ENCODE assay signal across 8 cellular contexts in genomic region chr15:33086500-33087141, GRCh38.
DNase-seq lines count a peak whose midpoint lies in the region; ATAC-seq and TF ChIP-seq lines count a peak whose summit lies in the region.

No MANE protein-coding gene starts in this region.

- H3K27me3 ChIP-seq in brain microvascular endothelial cell (replicated peaks) (no peaks in the 10 kb centered on the region), liver (ENCODE audit: control insufficient read depth in 4 of 4, insufficient read depth in 4 of 4, low read length in 3 of 4) (no peaks in the 10 kb centered on the region)

- H3K36me3 ChIP-seq in brain microvascular endothelial cell (replicated peaks) = no peaks in the 10 kb centered on the region
- no peaks in the 10 kb centered on the region for H3K36me3 ChIP-seq in liver (ENCODE audit: control insufficient read depth in 4 of 4, insufficient read depth in 3 of 4, low read depth in 1 of 4, low read length in 3 of 4)

- H3K4me3 ChIP-seq in brain microvascular endothelial cell (ENCODE audit: low read depth, low read length) = no peak overlapping the region
- H3K4me3 ChIP-seq in liver (ENCODE audit: low read depth in 1 of 3, low read length in 3 of 3) = no peak overlapping the region

- no peak for ATAC-seq in HG02885 (IDR thresholded peaks at IDR 0.05; ENCODE audit: poor library complexity, unreplicated experiment)

- peak; percentile 75 to 82 for TF ChIP-seq RAD21 in liver (IDR thresholded peaks at IDR 0.05)

- H3K27ac ChIP-seq in 22Rv1 (no peak overlapping the region), brain microvascular endothelial cell (no peak overlapping the region), liver (ENCODE audit: low read depth in 1 of 2, low read length in 2 of 2) (no peak overlapping the region)

- WGBS in liver = 22% methylated on average over 4 of the region's 4 CpGs

- peak; percentile 22 for DNase-seq in GDM1 (lab: John Stamatoyannopoulos, UW)
- peak; percentile 26 for DNase-seq in NCI-H2227 treated with DMSO at 0.1 percent for 48 hours (lab: John Stamatoyannopoulos, UW)
- peak; percentile 49 for DNase-seq in brain microvascular endothelial cell
- DNase-seq in OCI-M2 (lab: John Stamatoyannopoulos, UW; ENCODE audit: unreplicated experiment) = no peak
- DNase-seq in NCI-H2029 treated with DMSO at 0.1 percent for 48 hours (lab: John Stamatoyannopoulos, UW) = no peak

- H3K9me3 ChIP-seq in liver (ENCODE audit: control insufficient read depth in 4 of 4, low read length in 3 of 4) = no peaks in the 10 kb centered on the region

- H3K9ac ChIP-seq in liver (ENCODE audit: low read depth in 1 of 2, low read length in 2 of 2) = no peak overlapping the region

- TF ChIP-seq CTCF in 22Rv1 (IDR thresholded peaks at IDR 0.05) (peak; percentile 76), brain microvascular endothelial cell (IDR thresholded peaks at IDR 0.05; ENCODE audit: low read depth, low read length, missing control alignments) (peak; percentile 59), liver (IDR thresholded peaks at IDR 0.05; ENCODE audit: low read depth, low read length, missing input control) (peak; percentile 42)

- in situ Hi-C loops in brain microvascular endothelial cell (cut with HindIII; ENCODE audit: low pct_ligation_motif_present, low sequenced_read_pairs) = no loop called here

- H3K4me1 ChIP-seq in liver (ENCODE audit: control insufficient read depth in 4 of 4, insufficient read depth in 4 of 4, low read length in 3 of 4) = no peaks in the 10 kb centered on the region

TF ChIP-seq in liver, 16 proteins besides CTCF, POLR2A, EP300 and RAD21:
- TF ChIP-seq HNF4A (conservative IDR thresholded peaks at IDR 0.05) (no peak), NR2F2 (IDR thresholded peaks at IDR 0.05) (no peak)
TF ChIP-seq in liver: peak in this region for 0.

Comparison
In these comparisons a context has a peak if more than half of its experiments do, and no peak if none do; other contexts are left out.
1. DNase-seq: peak in GDM1 (single experiment), NCI-H2227 treated with DMSO at 0.1 percent for 48 hours (single experiment) and brain microvascular endothelial cell (single experiment); none in OCI-M2 (single experiment) and NCI-H2029 treated with DMSO at 0.1 percent for 48 hours (single experiment).
2. Peak in every context shown above with its lines, with median percentiles within 50 percentile points of each other: CTCF ChIP-seq.